In genomic region chr5:36932056-36932455, GRCh38 we compare ENCODE assay signal across 1 cellular context.
TF ChIP-seq lines count a peak whose summit lies in the region.

No MANE protein-coding gene starts in this region.

TF ChIP-seq in WTC11, 78 proteins besides CTCF, POLR2A, EP300 and RAD21 (continued from another document):
- TF ChIP-seq, protein P1, sequence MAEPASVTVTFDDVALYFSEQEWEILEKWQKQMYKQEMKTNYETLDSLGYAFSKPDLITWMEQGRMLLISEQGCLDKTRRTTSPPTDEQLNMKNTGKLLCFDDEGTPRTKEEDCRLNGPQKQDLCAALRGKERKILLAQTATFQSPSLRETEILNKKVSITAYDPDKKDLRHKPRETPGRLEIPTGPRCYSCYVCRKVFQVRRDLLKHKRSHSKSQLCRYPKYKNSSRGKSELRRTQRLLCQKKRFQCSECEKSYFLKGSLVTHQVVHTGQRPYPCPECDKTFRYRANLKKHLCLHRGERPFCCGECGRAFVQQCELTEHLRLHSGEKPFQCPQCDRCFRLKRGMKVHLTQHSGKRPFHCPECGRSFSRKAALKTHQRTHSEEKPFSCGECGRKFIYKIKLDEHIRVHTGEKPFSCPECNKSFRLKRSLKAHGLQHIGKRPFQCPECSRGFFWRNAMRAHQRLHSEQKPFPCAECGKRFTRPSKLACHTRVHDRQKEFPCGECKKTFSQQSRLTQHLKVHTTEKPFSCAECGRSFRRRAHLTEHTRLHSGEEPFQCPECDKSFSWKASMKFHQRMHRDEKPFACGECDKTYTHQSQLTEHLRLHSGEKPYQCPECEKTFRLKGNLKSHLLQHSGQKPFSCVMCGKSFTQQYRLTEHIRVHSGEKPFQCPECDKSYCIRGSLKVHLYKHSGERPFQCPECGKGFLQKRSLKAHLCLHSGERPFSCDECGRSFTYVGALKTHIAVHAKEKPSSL (CRISPR knock-in tag; conservative IDR thresholded peaks at IDR 0.05) = no peak
- TF ChIP-seq TEAD4 (CRISPR knock-in tag; IDR thresholded peaks at IDR 0.05) (no peak), ZNF671 (CRISPR knock-in tag; IDR thresholded peaks at IDR 0.05) (no peak), ZNF138 (CRISPR knock-in tag; conservative IDR thresholded peaks at IDR 0.05) (no peak), IRF2 (CRISPR knock-in tag; IDR thresholded peaks at IDR 0.05; ENCODE audit: borderline replicate concordance, low read depth) (no peak), MXD4 (CRISPR knock-in tag; IDR thresholded peaks at IDR 0.05; ENCODE audit: borderline replicate concordance) (no peak)
- TF ChIP-seq, protein P2, sequence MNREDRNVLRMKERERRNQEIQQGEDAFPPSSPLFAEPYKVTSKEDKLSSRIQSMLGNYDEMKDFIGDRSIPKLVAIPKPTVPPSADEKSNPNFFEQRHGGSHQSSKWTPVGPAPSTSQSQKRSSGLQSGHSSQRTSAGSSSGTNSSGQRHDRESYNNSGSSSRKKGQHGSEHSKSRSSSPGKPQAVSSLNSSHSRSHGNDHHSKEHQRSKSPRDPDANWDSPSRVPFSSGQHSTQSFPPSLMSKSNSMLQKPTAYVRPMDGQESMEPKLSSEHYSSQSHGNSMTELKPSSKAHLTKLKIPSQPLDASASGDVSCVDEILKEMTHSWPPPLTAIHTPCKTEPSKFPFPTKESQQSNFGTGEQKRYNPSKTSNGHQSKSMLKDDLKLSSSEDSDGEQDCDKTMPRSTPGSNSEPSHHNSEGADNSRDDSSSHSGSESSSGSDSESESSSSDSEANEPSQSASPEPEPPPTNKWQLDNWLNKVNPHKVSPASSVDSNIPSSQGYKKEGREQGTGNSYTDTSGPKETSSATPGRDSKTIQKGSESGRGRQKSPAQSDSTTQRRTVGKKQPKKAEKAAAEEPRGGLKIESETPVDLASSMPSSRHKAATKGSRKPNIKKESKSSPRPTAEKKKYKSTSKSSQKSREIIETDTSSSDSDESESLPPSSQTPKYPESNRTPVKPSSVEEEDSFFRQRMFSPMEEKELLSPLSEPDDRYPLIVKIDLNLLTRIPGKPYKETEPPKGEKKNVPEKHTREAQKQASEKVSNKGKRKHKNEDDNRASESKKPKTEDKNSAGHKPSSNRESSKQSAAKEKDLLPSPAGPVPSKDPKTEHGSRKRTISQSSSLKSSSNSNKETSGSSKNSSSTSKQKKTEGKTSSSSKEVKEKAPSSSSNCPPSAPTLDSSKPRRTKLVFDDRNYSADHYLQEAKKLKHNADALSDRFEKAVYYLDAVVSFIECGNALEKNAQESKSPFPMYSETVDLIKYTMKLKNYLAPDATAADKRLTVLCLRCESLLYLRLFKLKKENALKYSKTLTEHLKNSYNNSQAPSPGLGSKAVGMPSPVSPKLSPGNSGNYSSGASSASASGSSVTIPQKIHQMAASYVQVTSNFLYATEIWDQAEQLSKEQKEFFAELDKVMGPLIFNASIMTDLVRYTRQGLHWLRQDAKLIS (CRISPR knock-in tag; IDR thresholded peaks at IDR 0.05; ENCODE audit: borderline replicate concordance) = no peak
